ENCODE assay signal across 25 cellular contexts in genomic region chr17:21007646-21008045, GRCh38. TPM values are rescaled to one million over a fixed set of nuclear protein-coding genes. Genes with fewer than 3 reads are reported as not detected.
DNase-seq lines count a peak whose midpoint lies in the region; ATAC-seq, FAIRE-seq and TF ChIP-seq lines count a peak whose summit lies in the region.
"Had no signal": no experiment of that assay in that cellular context is flagged by ENCODE, and none has a peak within 500 bp of the region (broad histone marks: within the 10 kb centered on the region; RNA-seq: fewer than 3 reads in every experiment).

No MANE protein-coding gene starts in this region.

- H3F3A ChIP-seq in smooth muscle cell (ENCODE audit: low read depth): peaks cover 20% of the 10 kb centered on the region

- H4K20me1 ChIP-seq in H9 (ENCODE audit: control insufficient read depth, insufficient read depth, insufficient read length) (peaks cover 2% of the 10 kb centered on the region), GM12878 (ENCODE audit: control insufficient read depth, insufficient read depth) (peaks cover 3% of the 10 kb centered on the region; the same call in 1 of the 2 replicates), smooth muscle cell (ENCODE audit: low read depth) (peaks cover 100% of the 10 kb centered on the region)

- no CpG with 5 or more reads among the region's 9 CpGs for WGBS in H9 (ENCODE audit: extremely low coverage, insufficient read length, low lambda C conversion rate)
- WGBS in GM12878 (ENCODE audit: insufficient coverage, insufficient replicate concordance, low lambda C conversion rate, missing lambda C conversion rate): 99% methylated on average over 9 of the region's 9 CpGs
- WGBS in smooth muscle cell (ENCODE audit: low lambda C conversion rate): 96% methylated on average over 9 of the region's 9 CpGs

- POLR2A ChIA-PET in GM12878 (lab: Charles Lee): no interaction called here

- SMC1A ChIA-PET in GM12878 (lab: Charles Lee; ENCODE audit: uncharacterized antibody, unreplicated experiment): interaction anchor here (0.9 kb wide), 1 partner anchor 21 kb away, joined by 3 read pairs; no protein-coding TSS in a partner anchor

- no peak overlapping the region for H3K4me3 Mint-ChIP-seq in H9
- H3K4me3 Mint-ChIP-seq: activated T-helper 17 cell treated with anti-CD3 and anti-CD28 coated beads, Interleukin-2, amount 50 U/mL, for 72 hours; endodermal cell; GM23338; natural killer cell treated with Interleukin-12 subunit alpha and Interleukin-12 subunit beta and Interleukin-15 and Interleukin-18, amount 100 ng/mL, for 72 hours had no signal

- no TSS peak for BruUV-seq in GM12878 (replicated peaks; lab: Mats Ljungman, UMichigan)

- in situ Hi-C loops in GM12878 (cut with MboI): no loop called here

- no peak overlapping the region for H2AFZ ChIP-seq in H9 (ENCODE audit: low read length)
- no peak overlapping the region for H2AFZ ChIP-seq in GM12878 (ENCODE audit: control insufficient read depth, low read depth, low read length)
- no peak overlapping the region for H2AFZ ChIP-seq in smooth muscle cell (ENCODE audit: low read depth)
- H2AFZ ChIP-seq: GM23338, parathyroid adenoma had no signal

- peaks cover 59 to 76% of the 10 kb centered on the region in 2 experiments for H3K36me3 ChIP-seq in GM12878 (ENCODE audit: control insufficient read depth in 2 of 2, insufficient read depth in 2 of 2, low read length in 1 of 2)
- H3K36me3 ChIP-seq in smooth muscle cell (ENCODE audit: low read depth): peaks cover 36% of the 10 kb centered on the region

- no peak overlapping the region for H2BK20ac ChIP-seq in H9 (ENCODE audit: low read depth, low read length, poor library complexity, severe bottlenecking)

- intact Hi-C loops in GM12878 (cut with micrococcal nuclease; ENCODE audit: unreplicated experiment): no loop called here

- H3K4me1 Mint-ChIP-seq in H9: no peaks in the 10 kb centered on the region
- H3K4me1 Mint-ChIP-seq: activated T-helper 17 cell treated with anti-CD3 and anti-CD28 coated beads, Interleukin-2, amount 50 U/mL, for 72 hours; GM23338 had no signal

- DNase-seq in H9 (no peak), GM12878 (ENCODE audit: low read depth, low spot score) (no peak), smooth muscle cell (lab: John Stamatoyannopoulos, UW; ENCODE audit: unreplicated experiment) (no peak), NCI-H1930 (lab: John Stamatoyannopoulos, UW) (no peak)
- DNase-seq: activated CD4-positive, alpha-beta T cell treated with anti-CD3 and anti-CD28 coated beads for 48 hours; endodermal cell; mesendoderm; NCI-H1092 treated with DMSO at 0.1 percent for 48 hours; NCI-H69; SK-N-SH; T-helper 2 cell had no signal

- H3K18ac ChIP-seq in H9 (ENCODE audit: insufficient read length, low read depth, low read length): no peak overlapping the region

- H3K23me2 ChIP-seq in H9 (ENCODE audit: insufficient read length, low read depth, low read length, poor library complexity, severe bottlenecking): no peaks in the 10 kb centered on the region

- no peak for TF ChIP-seq EP300 in GM12878 (IDR thresholded peaks at IDR 0.05; ENCODE audit: borderline replicate concordance in 1 of 2, control insufficient read depth in 1 of 2, low read depth in 2 of 2, low read length in 2 of 2)

- H2BK5ac ChIP-seq in H9 (ENCODE audit: insufficient read length, low read length): no peak overlapping the region

- TF ChIP-seq CTCF in H9 (conservative IDR thresholded peaks at IDR 0.05): no peak
- no peak for TF ChIP-seq CTCF in GM12878 (IDR thresholded peaks at IDR 0.05 in 2 of 3, conservative IDR thresholded peaks at IDR 0.05 in 1 of 3; ENCODE audit: control insufficient read depth in 2 of 3, extremely low read depth in 1 of 3, insufficient read depth in 1 of 3, low read depth in 3 of 3, low read length in 3 of 3)
- no peak for TF ChIP-seq CTCF in smooth muscle cell (IDR thresholded peaks at IDR 0.05; ENCODE audit: borderline replicate concordance, insufficient read depth, poor library complexity, severe bottlenecking)

- H2BK120ac ChIP-seq in H9 (ENCODE audit: low read depth, low read length, poor library complexity, severe bottlenecking): no peak overlapping the region

- H2AK5ac ChIP-seq in H9 (ENCODE audit: insufficient read length, low read length): no peak overlapping the region

- no peaks in the 10 kb centered on the region; a peak in 1 of 5 replicates for H3K9me3 Mint-ChIP-seq in H9
- H3K9me3 Mint-ChIP-seq: activated naive CD4-positive, alpha-beta T cell treated with anti-CD3 and anti-CD28 coated beads, Interleukin-2, amount 50 U/mL, for 72 hours; activated T-helper 17 cell treated with anti-CD3 and anti-CD28 coated beads, Interleukin-2, amount 50 U/mL, for 72 hours; endodermal cell; GM23338; natural killer cell treated with Interleukin-12 subunit alpha and Interleukin-12 subunit beta and Interleukin-15 and Interleukin-18, amount 100 ng/mL, for 72 hours had no signal

- H3K27ac ChIP-seq in H9 (ENCODE audit: insufficient read length, low read depth, low read length): no peak overlapping the region
- no peak overlapping the region for H3K27ac ChIP-seq in GM12878 (ENCODE audit: control insufficient read depth, insufficient read depth)
- peak overlapping the region; percentile 97 for H3K27ac ChIP-seq in layer of hippocampus (ENCODE audit: low read depth, low read length)
- H3K27ac ChIP-seq in smooth muscle cell (ENCODE audit: low read depth): peak overlapping the region; percentile 12
- H3K27ac ChIP-seq: ascending aorta, HL-60, parathyroid adenoma, RWPE1, tibial artery had no signal

- H3K4me1 ChIP-seq in H9 (ENCODE audit: insufficient read depth, low read length): no peaks in the 10 kb centered on the region
- no peaks in the 10 kb centered on the region for H3K4me1 ChIP-seq in GM12878 (ENCODE audit: control insufficient read depth, insufficient read depth, low read length)
- no peaks in the 10 kb centered on the region for H3K4me1 ChIP-seq in smooth muscle cell (ENCODE audit: low read depth)
- H3K4me1 ChIP-seq: ascending aorta, parathyroid adenoma had no signal

- H3K36me3 Mint-ChIP-seq in H9 (ENCODE audit: insufficient read depth in 1 of 3, low read depth in 3 of 3): peaks cover 78 to 100% (median 99%) of the 10 kb centered on the region in 3 experiments

- no peak overlapping the region for H3K14ac ChIP-seq in H9 (ENCODE audit: insufficient read depth, low read length)

- TF ChIP-seq POLR2A in GM12878 (IDR thresholded peaks at IDR 0.05; ENCODE audit: low read depth, low read length): no peak; the same call in 1 of the 2 replicates

- H3K9me3 ChIP-seq in H9 (ENCODE audit: control insufficient read depth, low read depth, low read length) (no peaks in the 10 kb centered on the region), GM12878 (replicated peaks; ENCODE audit: control insufficient read depth, insufficient read depth, low read length) (no peaks in the 10 kb centered on the region), smooth muscle cell (replicated peaks; ENCODE audit: low read depth) (no peaks in the 10 kb centered on the region)
- H3K9me3 ChIP-seq: ascending aorta, SK-N-SH, tibial artery had no signal

- H3T11ph ChIP-seq in H9 (ENCODE audit: low read length): no peak overlapping the region

- TF ChIP-seq RAD21 in GM12878 (IDR thresholded peaks at IDR 0.05; ENCODE audit: insufficient read depth, low read depth, low read length): no peak

- H3K4me3 ChIP-seq in GM12878: no peak overlapping the region
- no peak overlapping the region for H3K4me3 ChIP-seq in smooth muscle cell
- H3K4me3 ChIP-seq: ascending aorta, GM23338, tibial artery had no signal

- H2BK12ac ChIP-seq in H9 (ENCODE audit: insufficient read length, low read depth, low read length): no peak overlapping the region

- H3K9ac ChIP-seq in H9 (ENCODE audit: extremely low read depth, insufficient read length, low read length): no peak overlapping the region
- no peak overlapping the region for H3K9ac ChIP-seq in GM12878 (ENCODE audit: control insufficient read depth, insufficient read depth, low read length)
- H3K9ac ChIP-seq in smooth muscle cell (ENCODE audit: low read depth): no peak overlapping the region
- H3K9ac ChIP-seq: parathyroid adenoma, SK-N-SH had no signal

- H2BK15ac ChIP-seq in H9 (ENCODE audit: low read depth, low read length): no peak overlapping the region

- peak; percentile 56 for FAIRE-seq in GM12878 (lab: Jason Lieb, UNC)
- FAIRE-seq: HepG2 had no signal

- no peak overlapping the region for H4K8ac ChIP-seq in H9 (replicated peaks; ENCODE audit: insufficient read length, low read depth, low read length)

- H3K56ac ChIP-seq in H9 (ENCODE audit: insufficient read length, low read depth, low read length): no peak overlapping the region

- RAD21 ChIA-PET in GM12878 (lab: Charles Lee; ENCODE audit: unreplicated experiment): no interaction called here

- H3K4ac ChIP-seq in H9 (ENCODE audit: low read depth, low read length): no peak overlapping the region

- H3K79me2 ChIP-seq in H9 (ENCODE audit: insufficient read depth, low read length): no peaks in the 10 kb centered on the region; the same call in 1 of the 2 replicates
- H3K79me2 ChIP-seq in GM12878 (ENCODE audit: control insufficient read depth, insufficient read depth, low read length): no peaks in the 10 kb centered on the region
- H3K79me2 ChIP-seq in smooth muscle cell (ENCODE audit: low read depth): peaks cover 82% of the 10 kb centered on the region

- ATAC-seq in GM12878 (no peak), GM18861 (IDR thresholded peaks at IDR 0.05; ENCODE audit: unreplicated experiment) (no peak), HG03280 (IDR thresholded peaks at IDR 0.05; ENCODE audit: unreplicated experiment) (no peak)
- ATAC-seq: activated naive CD4-positive, alpha-beta T cell treated with anti-CD3 and anti-CD28 coated beads, Interleukin-2, amount 50 U/mL, for 72 hours; activated T-helper 17 cell treated with anti-CD3 and anti-CD28 coated beads, Interleukin-2, amount 50 U/mL, for 72 hours; GM23338; HepG2; left colon; natural killer cell treated with Interleukin-12 subunit alpha and Interleukin-12 subunit beta and Interleukin-15 and Interleukin-18, amount 100 ng/mL, for 72 hours had no signal

- H3K23ac ChIP-seq in H9 (ENCODE audit: insufficient read length, low read depth, low read length): no peak overlapping the region

- H3K27me3 Mint-ChIP-seq in H9 (ENCODE audit: low read depth): no peaks in the 10 kb centered on the region
- H3K27me3 Mint-ChIP-seq: activated T-helper 17 cell treated with anti-CD3 and anti-CD28 coated beads, Interleukin-2, amount 50 U/mL, for 72 hours; natural killer cell treated with Interleukin-12 subunit alpha and Interleukin-12 subunit beta and Interleukin-15 and Interleukin-18, amount 100 ng/mL, for 72 hours had no signal

- no peak overlapping the region for H4K91ac ChIP-seq in H9 (ENCODE audit: insufficient read length, low read depth, low read length)

- no peak overlapping the region for H3K4me2 ChIP-seq in H9 (ENCODE audit: insufficient read depth, insufficient read length, low read length)
- no peak overlapping the region for H3K4me2 ChIP-seq in GM12878 (ENCODE audit: control insufficient read depth, insufficient read depth)
- no peak overlapping the region for H3K4me2 ChIP-seq in smooth muscle cell
- H3K4me2 ChIP-seq: GM23338, SK-N-SH had no signal

- CTCF ChIA-PET in GM12878 (lab: Yijun Ruan, JAX): interaction anchor here (1.4 to 1.7 kb wide), 2 partner anchors 14 to 92 kb away, joined by 4 to 7 read pairs; no protein-coding TSS in a partner anchor

- no peaks in the 10 kb centered on the region for H3K79me1 ChIP-seq in H9 (ENCODE audit: insufficient read depth, low read depth, low read length, poor library complexity, severe bottlenecking)

- H3K27me3 ChIP-seq in H9 (ENCODE audit: insufficient read depth, low read length): no peaks in the 10 kb centered on the region
- no peaks in the 10 kb centered on the region for H3K27me3 ChIP-seq in GM12878 (replicated peaks in 1 of 2; ENCODE audit: control insufficient read depth in 2 of 2, insufficient read depth in 2 of 2, low read length in 1 of 2)
- no peaks in the 10 kb centered on the region for H3K27me3 ChIP-seq in layer of hippocampus (ENCODE audit: control insufficient read depth, insufficient read depth, low read length)
- H3K27me3 ChIP-seq in smooth muscle cell (ENCODE audit: low read depth): no peaks in the 10 kb centered on the region
- H3K27me3 ChIP-seq: ascending aorta, tibial artery had no signal

- peak overlapping the region; percentile 70 to 92 (median 84); a peak in 3 of 7 replicates for H3K27ac Mint-ChIP-seq in H9
- H3K27ac Mint-ChIP-seq: GM23338 had no signal

- no peak overlapping the region for H4K5ac ChIP-seq in H9 (ENCODE audit: insufficient read length, low read depth, low read length)

RNA-seq across cellular contexts. Expression of gene USP22, which starts 35.2 kb away (rescaled TPM):
- total RNA-seq in H9 (2021) (345 and 351 TPM in 2 replicates), GM12878 (2014; rRNA removed) (130 and 140 TPM in 2 replicates), GM12878 (2014; rRNA removed; fragmentation: Illumina TruSeq; extraction: Trizol) (78.0 and 82.1 TPM in 2 replicates), GM12878 (2021) (200 and 218 TPM in 2 replicates), smooth muscle cell (136 and 151 TPM in 2 replicates)
- 204 and 220 TPM in 2 replicates for total RNA-seq in GM12878 (2013; cell fraction: nucleolus; rRNA removed)
- polyA plus RNA-seq in GM12878 (2011; ENCODE audit: low read depth): 71.5 TPM
- polyA plus RNA-seq in GM12878 (2011; rRNA removed) (62.7 and 113 TPM in 2 replicates), GM12878 (2014; fragmentation: Illumina TruSeq; extraction: Trizol) (101 and 114 TPM in 2 replicates), GM12878 (2014; fragmentation: Nextera tagmentation; extraction: Ambion mirVana) (10 to 100 TPM; 10.8 to 11.6 TPM), GM12878 (2014; rRNA removed) (106 and 116 TPM in 2 replicates), GM12878 (2016; fragmentation: Nextera tagmentation; extraction: Ambion mirVana) (10 to 100 TPM; 85.6 to 91.9 TPM), smooth muscle cell (79.3 and 85.1 TPM in 2 replicates)
- polyA plus RNA-seq in GM12878 (2011; cell fraction: cytosol; rRNA removed): 98.3 and 104 TPM in 2 replicates
- 131 and 163 TPM in 2 replicates for polyA plus RNA-seq in GM12878 (2011; cell fraction: nucleus; rRNA removed)
- 62.2 and 71.3 TPM in 2 replicates for polyA plus RNA-seq in GM12878 (2012)
- 147 and 182 TPM in 2 replicates for polyA minus RNA-seq in GM12878 (2011; rRNA and poly(A)+ RNA removed)
- 69.5 and 91.4 TPM in 2 replicates for polyA minus RNA-seq in GM12878 (2011; cell fraction: cytosol; rRNA and poly(A)+ RNA removed)
- 50.4 and 99.9 TPM in 2 replicates for polyA minus RNA-seq in GM12878 (2011; cell fraction: nucleus; rRNA and poly(A)+ RNA removed)

Comparison
In these comparisons a context has a peak if more than half of its experiments do, and no peak if none do; other contexts are left out.
1. H3K27ac ChIP-seq: peak in layer of hippocampus (single experiment) and smooth muscle cell (single experiment); none in H9 (single experiment) and GM12878 (single experiment).